35 cellular contexts compared by ENCODE assay signal in the genomic region with DNA sequence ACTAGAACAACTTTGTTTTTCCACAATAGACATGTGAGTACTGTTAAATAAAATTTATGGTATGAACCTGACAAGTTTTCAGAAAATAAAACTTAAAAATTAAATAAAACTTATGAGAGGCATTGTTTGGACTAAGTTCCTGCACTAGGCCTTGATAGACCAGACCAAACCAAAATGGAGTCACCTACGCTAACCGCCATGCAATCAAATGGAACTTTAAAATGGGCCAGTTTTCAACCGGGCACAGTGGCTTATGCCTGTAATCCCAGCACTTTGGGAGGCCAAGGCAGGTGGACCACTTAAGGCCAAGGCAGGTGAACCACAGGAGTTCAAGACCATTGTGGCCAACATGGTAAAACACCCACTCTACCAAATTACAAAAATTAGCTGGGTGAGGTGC. TPM values are rescaled to one million over a fixed set of nuclear protein-coding genes. Genes with fewer than 3 reads are reported as not detected.
"Had no signal": no experiment of that assay in that cellular context is flagged by ENCODE, and none has a peak within 500 bp of the region (broad histone marks: within the 10 kb centered on the region; RNA-seq: fewer than 3 reads in every experiment).

No MANE protein-coding gene starts in this region.

- H3K4me1 ChIP-seq: ascending aorta, breast epithelium had no signal

- FAIRE-seq: astrocyte, bronchial epithelial cell had no signal

- H3K4me3 ChIP-seq: adrenal gland, ascending aorta, body of pancreas, breast epithelium, cardiac muscle cell had no signal

- H3K27ac ChIP-seq: adrenal gland, ascending aorta, body of pancreas, brain microvascular endothelial cell, breast epithelium, cardiac muscle cell had no signal

- H3K36me3 ChIP-seq: adrenal gland, ascending aorta, brain microvascular endothelial cell, breast epithelium, cardiac muscle cell had no signal

- ATAC-seq: activated naive CD4-positive, alpha-beta T cell treated with anti-CD3 and anti-CD28 coated beads, Interleukin-2, amount 50 U/mL, for 72 hours; activated naive CD8-positive, alpha-beta T cell treated with anti-CD3 and anti-CD28 coated beads, Interleukin-2, amount 50 U/mL, for 24 hours; activated T-cell treated with anti-CD3 and anti-CD28 coated beads, Interleukin-2, amount 50 U/mL, for 4 hours; activated T-cell treated with anti-CD3 and anti-CD28 coated beads, Interleukin-2, amount 50 U/mL, for 72 hours; activated T-helper 17 cell treated with anti-CD3 and anti-CD28 coated beads, Interleukin-2, amount 50 U/mL, for 72 hours; body of pancreas had no signal

- H3K27me3 ChIP-seq: adrenal gland, ascending aorta, body of pancreas, brain microvascular endothelial cell, breast epithelium, cardiac muscle cell had no signal

- DNase-seq: activated effector memory CD4-positive, alpha-beta T cell treated with anti-CD3 and anti-CD28 coated beads, Interleukin-2, amount 50 U/mL, for 16 hours; activated effector memory CD4-positive, alpha-beta T cell treated with Interleukin-2 at 50 U/mL for 16 hours; activated gamma-delta T cell; activated gamma-delta T cell treated with Interleukin-2 at 50 U/mL for 16 hours; activated naive CD4-positive, alpha-beta T cell; activated naive CD4-positive, alpha-beta T cell treated with anti-CD3 and anti-CD28 coated beads for 36 hours; activated naive CD4-positive, alpha-beta T cell treated with anti-CD3 and anti-CD28 coated beads, Interleukin-2, amount 10 ng/mL, durations not matched to agents 7 days and 5 days; activated naive CD4-positive, alpha-beta T cell treated with anti-CD3 and anti-CD28 coated beads, Interleukin-2, amount 50 U/mL, for 16 hours; activated naive CD4-positive, alpha-beta T cell treated with Interleukin-2 at 50 U/mL for 16 hours; activated naive CD8-positive, alpha-beta T cell treated with anti-CD3 and anti-CD28 coated beads for 36 hours; activated naive CD8-positive, alpha-beta T cell treated with anti-CD3 and anti-CD28 coated beads, Interleukin-2, amount 10 ng/mL, durations not matched to agents 7 days and 5 days; activated naive CD8-positive, alpha-beta T cell treated with anti-CD3 and anti-CD28 coated beads, Interleukin-2, amount 50 U/mL, for 24 hours; activated T-cell treated with anti-CD3 and anti-CD28 coated beads, Interleukin-2, amount 50 U/mL, for 24 hours; activated T-cell treated with anti-CD3 and anti-CD28 coated beads, Interleukin-2, amount 50 U/mL, for 4 hours; activated T-cell treated with anti-CD3 and anti-CD28 coated beads, Interleukin-2, amount 50 U/mL, for 48 hours; activated T-cell treated with anti-CD3 and anti-CD28 coated beads, Interleukin-2, amount 50 U/mL, for 72 hours; adrenal gland; amniotic stem cell; amygdala; anterior cingulate cortex; aorta; body of pancreas; brain microvascular endothelial cell; caudate nucleus; central memory CD4-positive, alpha-beta T cell; cerebellar nuclear complex had no signal

- H3K9me3 ChIP-seq: adrenal gland, ascending aorta, body of pancreas, breast epithelium had no signal

RNA-seq across cellular contexts. Expression of a gene that starts 42.6 kb away (rescaled TPM):
- total RNA-seq: activated naive CD8-positive, alpha-beta T cell treated with anti-CD3 and anti-CD28 coated beads for 36 hours; activated naive CD8-positive, alpha-beta T cell treated with anti-CD3 and anti-CD28 coated beads, Interleukin-2, amount 10 ng/mL, durations not matched to agents 7 days and 5 days; aorta; bronchial epithelial cell; cardiac septum; chondrocyte had no signal
- polyA plus RNA-seq: aorta had no signal
